Comparison of ENCODE assay signal across 9 cellular contexts in genomic region chr7:121385800-121386179, GRCh38. TPM values are rescaled to one million over a fixed set of nuclear protein-coding genes. Genes with fewer than 3 reads are reported as not detected.
DNase-seq lines count a peak whose midpoint lies in the region; ATAC-seq and TF ChIP-seq lines count a peak whose summit lies in the region.
"Had no signal": no experiment of that assay in that cellular context is flagged by ENCODE, and none has a peak within 500 bp of the region (broad histone marks: within the 10 kb centered on the region; RNA-seq: fewer than 3 reads in every experiment).

No MANE protein-coding gene starts in this region.

- peaks cover 10% of the 10 kb centered on the region; the same call in 1 of the 2 replicates for H4K20me1 ChIP-seq in PC-9 (ENCODE audit: insufficient read depth)

- H3K27me3 ChIP-seq in PC-9 (ENCODE audit: insufficient read depth, low read depth): no peaks in the 10 kb centered on the region
- H3K27me3 ChIP-seq: neutrophil had no signal

- DNase-seq in NCI-H345 (lab: John Stamatoyannopoulos, UW) (peak; percentile 23), NCI-H345 treated with DMSO at 0.1 percent for 48 hours (lab: John Stamatoyannopoulos, UW; ENCODE audit: unreplicated experiment) (no peak), NCI-H446 (lab: John Stamatoyannopoulos, UW) (peak; percentile 14 to 15), left kidney (ENCODE audit: low read depth, low spot score) (peak; percentile 21), PC-9 (no peak), NCI-H2196 (lab: John Stamatoyannopoulos, UW; ENCODE audit: unreplicated experiment) (no peak)
- no peak for DNase-seq in activated CD4-positive, alpha-beta T cell treated with anti-CD3 and anti-CD28 coated beads, Interleukin-2, amount 50 U/mL, for 4 hours

- POLR2A ChIA-PET in PC-9 (lab: Charles Lee; ENCODE audit: unreplicated experiment): interaction anchor here (0.6 kb wide), 1 partner anchor 291 kb away, joined by 3 read pairs; no protein-coding TSS in a partner anchor

- no peaks in the 10 kb centered on the region for H3K9me2 ChIP-seq in PC-9 (ENCODE audit: insufficient read depth)

- H3K36me3 ChIP-seq in PC-9 (ENCODE audit: low read depth): peaks cover 35% of the 10 kb centered on the region
- H3K36me3 ChIP-seq: neutrophil had no signal

- CTCF ChIA-PET in PC-9 (lab: Charles Lee): interaction anchor here (1.4 kb wide), 1 partner anchor 10 kb away, joined by 4 read pairs; the partner anchor contains the start of gene FAM3C

- no peak for TF ChIP-seq CTCF in PC-9 (conservative IDR thresholded peaks at IDR 0.05)

- no peak overlapping the region for H3K4me3 ChIP-seq in PC-9

- no peak overlapping the region; the same call in 1 of the 2 replicates for H3K27ac ChIP-seq in PC-9
- H3K27ac ChIP-seq: neutrophil had no signal

- H3K4me2 ChIP-seq in PC-9: no peak overlapping the region

- peaks cover 98% of the 10 kb centered on the region for H3K79me2 ChIP-seq in PC-9 (ENCODE audit: low read depth)

- peak; percentile 90 for ATAC-seq in HG02759 (IDR thresholded peaks at IDR 0.05; ENCODE audit: unreplicated experiment)

- no TSS peak for BruUV-seq in PC-9 (replicated peaks; lab: Mats Ljungman, UMichigan)

- H3F3A ChIP-seq in PC-9 (ENCODE audit: insufficient read depth, low read depth): no peaks in the 10 kb centered on the region; the same call in 1 of the 2 replicates

- H2AFZ ChIP-seq in PC-9: no peak overlapping the region

- intact Hi-C loops in PC-9 (cut with micrococcal nuclease; ENCODE audit: unreplicated experiment): no loop called here

- H3K4me1 ChIP-seq in PC-9 (replicated peaks; ENCODE audit: insufficient read depth): peaks cover 4% of the 10 kb centered on the region; the same call in 1 of the 2 replicates

- no peaks in the 10 kb centered on the region for H3K9me3 ChIP-seq in PC-9 (ENCODE audit: insufficient read depth, low read depth)
- H3K9me3 ChIP-seq: neutrophil had no signal

RNA-seq across cellular contexts. Expression of gene FAM3C, which starts 10.3 kb away (rescaled TPM):
- 117 and 134 TPM in 2 replicates for total RNA-seq in PC-9 (2021)

RNA-seq across cellular contexts. Expression of gene WNT16, which starts 57.0 kb away (rescaled TPM):
- not detected in 2 replicates for total RNA-seq in PC-9 (2021)

Comparison
In these comparisons a context has a peak if more than half of its experiments do, and no peak if none do; other contexts are left out.
1. DNase-seq: peak in NCI-H345 (single experiment), NCI-H446 (2 of 2) and left kidney (single experiment); none in NCI-H345 treated with DMSO at 0.1 percent for 48 hours (single experiment), PC-9 (0 of 2), activated CD4-positive, alpha-beta T cell treated with anti-CD3 and anti-CD28 coated beads, Interleukin-2, amount 50 U/mL, for 4 hours (0 of 2) and NCI-H2196 (single experiment).